In the genomic region with DNA sequence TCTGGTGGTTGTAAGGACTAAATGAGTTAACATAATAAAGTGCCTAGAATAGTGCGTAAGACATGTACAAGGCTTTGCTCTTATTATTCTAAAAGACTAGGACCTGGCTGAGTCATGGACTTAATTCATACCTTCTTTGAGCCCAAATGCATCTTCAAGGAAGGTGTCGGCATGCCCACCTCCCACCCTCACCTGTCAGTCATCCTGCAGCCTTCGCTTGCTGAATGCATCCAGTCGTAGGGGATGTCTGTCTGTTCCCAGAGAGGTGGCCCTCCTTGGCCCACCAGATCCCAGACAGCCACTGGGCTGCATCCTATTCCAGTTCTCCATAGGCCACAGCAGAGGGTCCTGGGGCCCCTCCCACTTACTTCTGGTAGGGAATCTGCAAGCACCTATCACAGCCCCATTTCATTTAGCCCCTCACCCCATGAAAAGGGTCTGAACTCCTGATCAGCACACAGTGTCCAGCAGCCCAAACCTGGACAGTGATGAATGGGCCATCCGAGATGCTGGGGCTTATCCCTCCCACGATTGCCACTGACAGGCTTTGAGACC, we compare ENCODE assay signal across 30 cellular contexts.
"Had no signal": no experiment of that assay in that cellular context is flagged by ENCODE, and none has a peak within 500 bp of the region (broad histone marks: within the 10 kb centered on the region; RNA-seq: fewer than 3 reads in every experiment).

No MANE protein-coding gene starts in this region.

- H3K36me3 Mint-ChIP-seq: activated naive CD4-positive, alpha-beta T cell treated with anti-CD3 and anti-CD28 coated beads, Interleukin-2, amount 50 U/mL, for 24 hours; activated naive CD8-positive, alpha-beta T cell treated with anti-CD3 and anti-CD28 coated beads, Interleukin-2, amount 10 ng/mL, durations not matched to agents 7 days and 5 days had no signal

- H3K36me3 ChIP-seq: breast epithelium, Peyer's patch, WERI-Rb-1 had no signal

- H3K27me3 ChIP-seq: body of pancreas, breast epithelium, Peyer's patch had no signal

- H3K27ac Mint-ChIP-seq: activated CD4-positive, alpha-beta T cell treated with anti-CD3 and anti-CD28 coated beads, Interleukin-2, amount 10 ng/mL, durations not matched to agents 24 days and 14 days; activated CD8-positive, alpha-beta T cell treated with anti-CD3 and anti-CD28 coated beads for 36 hours; activated naive CD4-positive, alpha-beta T cell treated with anti-CD3 and anti-CD28 coated beads, Interleukin-2, amount 50 U/mL, for 24 hours; activated naive CD8-positive, alpha-beta T cell treated with anti-CD3 and anti-CD28 coated beads, Interleukin-2, amount 10 ng/mL, durations not matched to agents 7 days and 5 days; activated T-cell treated with anti-CD3 and anti-CD28 coated beads, Interleukin-2, amount 50 U/mL, for 72 hours; activated T-helper 2 cell treated with anti-CD3 and anti-CD28 coated beads, Interferon-gamma antibody, Interleukin-2, Interleukin-4, amounts not matched to agents 10 μg/mL and 5 μg/mL and 100 μg/mL, durations not matched to agents 14 hours and 24 hours and 36 hours had no signal

- H3K4me1 ChIP-seq: breast epithelium, Peyer's patch had no signal

- H3K27ac ChIP-seq: breast epithelium, Peyer's patch, WERI-Rb-1 had no signal

- DNase-seq: activated CD4-positive, alpha-beta T cell treated with anti-CD3 and anti-CD28 coated beads for 1 hour; activated CD4-positive, alpha-beta T cell treated with anti-CD3 and anti-CD28 coated beads, Interleukin-2, amount 10 ng/mL, durations not matched to agents 24 days and 14 days; activated CD4-positive, alpha-beta T cell treated with anti-CD3 and anti-CD28 coated beads, Interleukin-2, amount 50 U/mL, for 4 hours; activated CD4-positive, CD25-positive, alpha-beta regulatory T cell; activated CD8-positive, alpha-beta T cell treated with anti-CD3 and anti-CD28 coated beads for 36 hours; activated gamma-delta T cell; activated naive CD4-positive, alpha-beta T cell treated with Interleukin-2 at 50 U/mL for 16 hours; activated naive CD8-positive, alpha-beta T cell treated with anti-CD3 and anti-CD28 coated beads, Interleukin-2, amount 10 ng/mL, durations not matched to agents 7 days and 5 days; activated T-cell treated with anti-CD3 and anti-CD28 coated beads, Interleukin-2, amount 50 U/mL, for 1 hour; activated T-cell treated with anti-CD3 and anti-CD28 coated beads, Interleukin-2, amount 50 U/mL, for 72 hours; Karpas-422; KBM-7; NCI-H1105; NCI-H1417 treated with DMSO at 0.1 percent for 48 hours; NCI-H187 treated with DMSO at 0.1 percent for 48 hours; NCI-H2081; NCI-H446 treated with DMSO at 0.1 percent for 48 hours; NCI-H69; NK-92 treated with Interleukin-12 subunit alpha and Interleukin-12 subunit beta, amount 100 ng/mL, for 24 hours; PC-3; SW 1271; T-helper 1 cell; T-helper 2 cell; T-helper 9 cell; WERI-Rb-1 had no signal

- H3K9me3 Mint-ChIP-seq: activated CD4-positive, alpha-beta T cell treated with anti-CD3 and anti-CD28 coated beads, Interleukin-2, amount 10 ng/mL, durations not matched to agents 24 days and 14 days; activated CD8-positive, alpha-beta T cell treated with anti-CD3 and anti-CD28 coated beads for 36 hours; activated naive CD4-positive, alpha-beta T cell treated with anti-CD3 and anti-CD28 coated beads, Interleukin-2, amount 50 U/mL, for 24 hours; activated naive CD8-positive, alpha-beta T cell treated with anti-CD3 and anti-CD28 coated beads, Interleukin-2, amount 10 ng/mL, durations not matched to agents 7 days and 5 days; activated T-cell treated with anti-CD3 and anti-CD28 coated beads, Interleukin-2, amount 50 U/mL, for 72 hours; activated T-helper 2 cell treated with anti-CD3 and anti-CD28 coated beads, Interferon-gamma antibody, Interleukin-2, Interleukin-4, amounts not matched to agents 10 μg/mL and 5 μg/mL and 100 μg/mL, durations not matched to agents 14 hours and 24 hours and 36 hours had no signal

- H3K9me3 ChIP-seq: body of pancreas, breast epithelium, Peyer's patch had no signal

- H3K4me3 Mint-ChIP-seq: activated CD4-positive, alpha-beta T cell treated with anti-CD3 and anti-CD28 coated beads, Interleukin-2, amount 10 ng/mL, durations not matched to agents 24 days and 14 days; activated CD8-positive, alpha-beta T cell treated with anti-CD3 and anti-CD28 coated beads for 36 hours; activated naive CD4-positive, alpha-beta T cell treated with anti-CD3 and anti-CD28 coated beads, Interleukin-2, amount 50 U/mL, for 24 hours; activated naive CD8-positive, alpha-beta T cell treated with anti-CD3 and anti-CD28 coated beads, Interleukin-2, amount 10 ng/mL, durations not matched to agents 7 days and 5 days; activated T-cell treated with anti-CD3 and anti-CD28 coated beads, Interleukin-2, amount 50 U/mL, for 72 hours had no signal

- H3K4me3 ChIP-seq: body of pancreas, breast epithelium, Peyer's patch had no signal

- H3K27me3 Mint-ChIP-seq: activated naive CD4-positive, alpha-beta T cell treated with anti-CD3 and anti-CD28 coated beads, Interleukin-2, amount 50 U/mL, for 24 hours had no signal
